1 cellular context compared by ENCODE assay signal in genomic region chr3:72523409-72524172, GRCh38.
TF ChIP-seq lines count a peak whose summit lies in the region.

No MANE protein-coding gene starts in this region.

TF ChIP-seq in GM23338, 12 proteins besides CTCF, POLR2A, EP300 and RAD21:
- TF ChIP-seq, protein P1, sequence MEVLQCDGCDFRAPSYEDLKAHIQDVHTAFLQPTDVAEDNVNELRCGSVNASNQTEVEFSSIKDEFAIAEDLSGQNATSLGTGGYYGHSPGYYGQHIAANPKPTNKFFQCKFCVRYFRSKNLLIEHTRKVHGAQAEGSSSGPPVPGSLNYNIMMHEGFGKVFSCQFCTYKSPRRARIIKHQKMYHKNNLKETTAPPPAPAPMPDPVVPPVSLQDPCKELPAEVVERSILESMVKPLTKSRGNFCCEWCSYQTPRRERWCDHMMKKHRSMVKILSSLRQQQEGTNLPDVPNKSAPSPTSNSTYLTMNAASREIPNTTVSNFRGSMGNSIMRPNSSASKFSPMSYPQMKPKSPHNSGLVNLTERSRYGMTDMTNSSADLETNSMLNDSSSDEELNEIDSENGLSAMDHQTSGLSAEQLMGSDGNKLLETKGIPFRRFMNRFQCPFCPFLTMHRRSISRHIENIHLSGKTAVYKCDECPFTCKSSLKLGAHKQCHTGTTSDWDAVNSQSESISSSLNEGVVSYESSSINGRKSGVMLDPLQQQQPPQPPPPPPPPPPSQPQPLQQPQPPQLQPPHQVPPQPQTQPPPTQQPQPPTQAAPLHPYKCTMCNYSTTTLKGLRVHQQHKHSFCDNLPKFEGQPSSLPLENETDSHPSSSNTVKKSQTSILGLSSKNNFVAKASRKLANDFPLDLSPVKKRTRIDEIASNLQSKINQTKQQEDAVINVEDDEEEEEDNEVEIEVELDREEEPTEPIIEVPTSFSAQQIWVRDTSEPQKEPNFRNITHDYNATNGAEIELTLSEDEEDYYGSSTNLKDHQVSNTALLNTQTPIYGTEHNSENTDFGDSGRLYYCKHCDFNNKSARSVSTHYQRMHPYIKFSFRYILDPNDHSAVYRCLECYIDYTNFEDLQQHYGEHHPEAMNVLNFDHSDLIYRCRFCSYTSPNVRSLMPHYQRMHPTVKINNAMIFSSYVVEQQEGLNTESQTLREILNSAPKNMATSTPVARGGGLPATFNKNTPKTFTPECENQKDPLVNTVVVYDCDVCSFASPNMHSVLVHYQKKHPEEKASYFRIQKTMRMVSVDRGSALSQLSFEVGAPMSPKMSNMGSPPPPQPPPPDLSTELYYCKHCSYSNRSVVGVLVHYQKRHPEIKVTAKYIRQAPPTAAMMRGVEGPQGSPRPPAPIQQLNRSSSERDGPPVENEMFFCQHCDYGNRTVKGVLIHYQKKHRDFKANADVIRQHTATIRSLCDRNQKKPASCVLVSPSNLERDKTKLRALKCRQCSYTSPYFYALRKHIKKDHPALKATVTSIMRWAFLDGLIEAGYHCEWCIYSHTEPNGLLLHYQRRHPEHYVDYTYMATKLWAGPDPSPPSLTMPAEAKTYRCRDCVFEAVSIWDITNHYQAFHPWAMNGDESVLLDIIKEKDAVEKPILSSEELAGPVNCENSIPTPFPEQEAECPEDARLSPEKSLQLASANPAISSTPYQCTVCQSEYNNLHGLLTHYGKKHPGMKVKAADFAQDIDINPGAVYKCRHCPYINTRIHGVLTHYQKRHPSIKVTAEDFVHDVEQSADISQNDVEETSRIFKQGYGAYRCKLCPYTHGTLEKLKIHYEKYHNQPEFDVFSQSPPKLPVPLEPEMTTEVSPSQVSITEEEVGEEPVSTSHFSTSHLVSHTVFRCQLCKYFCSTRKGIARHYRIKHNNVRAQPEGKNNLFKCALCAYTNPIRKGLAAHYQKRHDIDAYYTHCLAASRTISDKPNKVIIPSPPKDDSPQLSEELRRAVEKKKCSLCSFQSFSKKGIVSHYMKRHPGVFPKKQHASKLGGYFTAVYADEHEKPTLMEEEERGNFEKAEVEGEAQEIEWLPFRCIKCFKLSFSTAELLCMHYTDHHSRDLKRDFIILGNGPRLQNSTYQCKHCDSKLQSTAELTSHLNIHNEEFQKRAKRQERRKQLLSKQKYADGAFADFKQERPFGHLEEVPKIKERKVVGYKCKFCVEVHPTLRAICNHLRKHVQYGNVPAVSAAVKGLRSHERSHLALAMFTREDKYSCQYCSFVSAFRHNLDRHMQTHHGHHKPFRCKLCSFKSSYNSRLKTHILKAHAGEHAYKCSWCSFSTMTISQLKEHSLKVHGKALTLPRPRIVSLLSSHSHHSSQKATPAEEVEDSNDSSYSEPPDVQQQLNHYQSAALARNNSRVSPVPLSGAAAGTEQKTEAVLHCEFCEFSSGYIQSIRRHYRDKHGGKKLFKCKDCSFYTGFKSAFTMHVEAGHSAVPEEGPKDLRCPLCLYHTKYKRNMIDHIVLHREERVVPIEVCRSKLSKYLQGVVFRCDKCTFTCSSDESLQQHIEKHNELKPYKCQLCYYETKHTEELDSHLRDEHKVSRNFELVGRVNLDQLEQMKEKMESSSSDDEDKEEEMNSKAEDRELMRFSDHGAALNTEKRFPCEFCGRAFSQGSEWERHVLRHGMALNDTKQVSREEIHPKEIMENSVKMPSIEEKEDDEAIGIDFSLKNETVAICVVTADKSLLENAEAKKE (CRISPR knock-in tag; IDR thresholded peaks at IDR 0.05) = no peak
- no peak for TF ChIP-seq ZNF331 (CRISPR knock-in tag; IDR thresholded peaks at IDR 0.05; ENCODE audit: low read depth)
- no peak for TF ChIP-seq CREB1 (CRISPR knock-in tag; IDR thresholded peaks at IDR 0.05; ENCODE audit: low read depth)
